Comparison of ENCODE assay signal across 9 cellular contexts in the genomic region with DNA sequence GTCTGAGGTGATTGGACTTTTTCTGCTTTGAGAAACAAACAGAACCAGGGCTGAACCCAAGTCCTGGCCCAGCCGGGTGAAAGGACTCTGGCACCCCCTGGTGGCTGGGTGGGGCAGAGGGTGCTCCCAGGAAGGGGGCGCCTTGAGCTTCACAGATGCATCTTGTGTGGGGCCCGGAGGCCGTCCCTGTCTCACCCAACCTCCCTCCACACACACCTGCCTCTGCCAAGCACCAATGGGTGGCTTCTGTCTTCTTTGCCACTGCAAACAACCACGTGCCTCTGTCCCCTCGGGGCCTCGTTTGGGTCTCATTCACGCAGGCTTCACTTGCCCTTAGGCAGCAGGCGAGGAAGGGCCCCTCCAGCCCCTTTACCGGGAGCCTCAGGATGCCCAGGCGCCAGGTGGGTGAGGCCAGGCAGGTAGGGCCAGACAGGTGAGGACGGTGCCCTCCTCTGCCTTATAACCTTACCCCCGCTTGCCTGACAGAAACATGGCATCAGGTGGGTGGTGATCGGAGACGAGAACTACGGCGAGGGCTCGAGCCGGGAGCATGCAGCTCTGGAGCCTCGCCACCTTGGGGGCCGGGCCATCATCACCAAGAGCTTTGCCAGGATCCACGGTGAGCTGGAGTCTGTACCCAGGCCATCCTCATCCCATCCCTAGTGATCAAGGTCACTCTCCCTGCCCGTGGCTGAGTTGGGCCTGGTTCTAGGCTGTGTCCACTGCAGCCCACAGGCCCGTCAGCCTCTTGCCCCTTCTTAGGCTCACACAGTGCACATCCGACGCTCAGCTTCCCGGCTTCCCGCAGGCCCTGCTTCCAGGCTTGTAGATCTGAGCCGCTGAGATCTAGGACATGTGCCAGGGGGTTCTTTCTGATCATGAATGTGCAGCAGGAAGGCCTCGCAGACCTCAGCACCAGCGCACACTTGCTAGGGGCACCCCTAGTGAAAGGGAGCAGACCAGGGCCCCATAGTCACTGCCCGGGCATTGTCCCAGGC. TPM values are rescaled to one million over a fixed set of nuclear protein-coding genes. Genes with fewer than 3 reads are reported as not detected.
DNase-seq lines count a peak whose midpoint lies in the region; ATAC-seq, FAIRE-seq and TF ChIP-seq lines count a peak whose summit lies in the region.
"Had no signal": no experiment of that assay in that cellular context is flagged by ENCODE, and none has a peak within 500 bp of the region (broad histone marks: within the 10 kb centered on the region; RNA-seq: fewer than 3 reads in every experiment).

No MANE protein-coding gene starts in this region.

- H3K4me3 ChIP-seq in A673 (ENCODE audit: low read depth, low read length, poor library complexity, severe bottlenecking) (no peak overlapping the region), GM23338 (no peak overlapping the region), astrocyte of the spinal cord (ENCODE audit: low read depth, low read length) (no peak overlapping the region), kidney (ENCODE audit: low read length in 2 of 2) (no peak overlapping the region)

- H3K79me2 ChIP-seq in GM23338 (replicated peaks; ENCODE audit: insufficient read depth) = no peaks in the 10 kb centered on the region; the same call in 1 of the 2 replicates

- H3K27ac Mint-ChIP-seq in GM23338 = no peak overlapping the region

- H3K36me3 Mint-ChIP-seq in GM23338 (ENCODE audit: low read depth) = peaks cover 70% of the 10 kb centered on the region

- H3K36me3 ChIP-seq in A673 (ENCODE audit: insufficient read depth, low read length, poor library complexity, severe bottlenecking) (peaks cover 82% of the 10 kb centered on the region), GM23338 (ENCODE audit: insufficient read depth) (peaks cover 15% of the 10 kb centered on the region; the same call in 1 of the 2 replicates), kidney (ENCODE audit: control insufficient read depth in 1 of 2, insufficient read depth in 2 of 2, low read length in 2 of 2) (peaks cover 35 to 84% of the 10 kb centered on the region in 2 donors)

- no peaks in the 10 kb centered on the region for H3K9me3 ChIP-seq in A673 (ENCODE audit: low read depth, low read length, poor library complexity, severe bottlenecking)
- no peaks in the 10 kb centered on the region for H3K9me3 ChIP-seq in kidney (ENCODE audit: control insufficient read depth in 1 of 2, low read length in 2 of 2)

- intact Hi-C loops in A673 (cut with micrococcal nuclease; ENCODE audit: unreplicated experiment) (no loop called here), kidney (cut with DNase I) (no loop called here)

- peaks cover 49% of the 10 kb centered on the region for H3K27me3 Mint-ChIP-seq in GM23338 (ENCODE audit: insufficient read depth, low read depth, poor library complexity)

- no peaks in the 10 kb centered on the region for H3K9me2 ChIP-seq in GM23338 (ENCODE audit: insufficient read depth)

- H3K9ac ChIP-seq in kidney (ENCODE audit: low read length in 2 of 2) = no peak overlapping the region

- H3K4me3 Mint-ChIP-seq in GM23338 = no peak overlapping the region

- H3K27ac ChIP-seq in A673 (ENCODE audit: low read depth, low read length, poor library complexity, severe bottlenecking) = peak overlapping the region; percentile 67
- peak overlapping the region; percentile 74; the same call in 1 of the 2 replicates for H3K27ac ChIP-seq in GM23338 (ENCODE audit: low read depth)
- H3K27ac ChIP-seq in kidney (ENCODE audit: low read depth in 2 of 2, low read length in 2 of 2) = no peak overlapping the region

- CTCF ChIA-PET in A673 (lab: Charles Lee) = interaction anchor here (0.6 to 1.2 kb wide), 6 partner anchors 13 to 604 kb away, joined by 3 to 9 read pairs (median 4); no protein-coding TSS in a partner anchor

- H3K27me3 ChIP-seq in A673 (replicated peaks; ENCODE audit: insufficient read depth, low read depth, low read length, poor library complexity) = no peaks in the 10 kb centered on the region
- no peaks in the 10 kb centered on the region for H3K27me3 ChIP-seq in GM23338 (ENCODE audit: insufficient read depth)

- POLR2A ChIA-PET in A673 (lab: Charles Lee; ENCODE audit: low non-redundant PET) = no interaction called here

- H3K4me2 ChIP-seq in GM23338 = no peak overlapping the region

- no peaks in the 10 kb centered on the region; the same call in 2 of the 3 replicates for H3K4me1 Mint-ChIP-seq in GM23338

- in situ Hi-C loops in astrocyte of the spinal cord (cut with HindIII; ENCODE audit: low sequenced_read_pairs) = no loop called here

- no peaks in the 10 kb centered on the region for H3K9me3 Mint-ChIP-seq in GM23338

- H4K20me1 ChIP-seq in GM23338 (replicated peaks; ENCODE audit: insufficient read depth) = peaks cover 8% of the 10 kb centered on the region

- ATAC-seq in GM23338 = peak; percentile 69
- ATAC-seq in HG02840 (IDR thresholded peaks at IDR 0.05; ENCODE audit: low FRiP score, unreplicated experiment) = no peak

- no peak overlapping the region for H2AFZ ChIP-seq in GM23338

- H3K4me1 ChIP-seq in A673 (ENCODE audit: insufficient read depth, low read length, poor library complexity, severe bottlenecking) (no peaks in the 10 kb centered on the region), GM23338 (ENCODE audit: insufficient read depth) (no peaks in the 10 kb centered on the region), kidney (ENCODE audit: control insufficient read depth in 1 of 2, insufficient read depth in 1 of 2, low read depth in 1 of 2, low read length in 2 of 2) (peaks cover 17 to 27% of the 10 kb centered on the region in 2 donors)

- no TSS peak for BruUV-seq in A673 (replicated peaks; lab: Mats Ljungman, UMichigan)

- TF ChIP-seq CTCF in A673 (conservative IDR thresholded peaks at IDR 0.05; ENCODE audit: low read depth, low read length) (peak; percentile 90), GM23338 (conservative IDR thresholded peaks at IDR 0.05; ENCODE audit: low read depth in 2 of 2) (peak; percentile 88 to 89), astrocyte of the spinal cord (IDR thresholded peaks at IDR 0.05; ENCODE audit: low read depth, low read length) (peak; percentile 89), kidney (IDR thresholded peaks at IDR 0.05; ENCODE audit: borderline replicate concordance, extremely low read depth, insufficient read depth) (peak; percentile 47)

- DNase-seq in A673 (ENCODE audit: low spot score) = peak; percentile 49
- peak; percentile 70 for DNase-seq in GM23338 (ENCODE audit: low spot score)
- peak; percentile 30 for DNase-seq in T1000 (lab: John Stamatoyannopoulos, UW)
- no peak for DNase-seq in astrocyte of the spinal cord (ENCODE audit: low read depth, low spot score)
- no peak for DNase-seq in kidney
- DNase-seq in stimulated activated CD4-positive, alpha-beta T cell treated with anti-CD3 and anti-CD28 coated beads, Interleukin-4, amount 100 ng/mL, for 4 hours = peak; percentile 49 to 69
- no peak for DNase-seq in NCI-H446 treated with DMSO at 0.1 percent for 48 hours (lab: John Stamatoyannopoulos, UW)
- DNase-seq: left cardiac atrium had no signal

- H3F3A ChIP-seq in GM23338 (replicated peaks; ENCODE audit: low read depth) = peaks cover 30% of the 10 kb centered on the region

- no peak for FAIRE-seq in kidney (lab: Jason Lieb, UNC)

TF ChIP-seq in GM23338, 12 proteins besides CTCF, POLR2A, EP300 and RAD21:
- no peak for TF ChIP-seq ZNF331 (CRISPR knock-in tag; IDR thresholded peaks at IDR 0.05; ENCODE audit: low read depth)
- TF ChIP-seq EZH2phosphoT487 (IDR thresholded peaks at IDR 0.05; ENCODE audit: unreplicated experiment) = no peak
- peak; percentile 30; the same call in 1 of the 2 replicates for TF ChIP-seq POLR2AphosphoS5 (IDR thresholded peaks at IDR 0.05; ENCODE audit: low read depth)

RNA-seq across cellular contexts. Expression of gene POLR3H, which starts 17.2 kb away (rescaled TPM):
- 79.5 and 92.1 TPM in 2 replicates for total RNA-seq in A673 (2021)
- total RNA-seq in GM23338 (2014; rRNA removed; shearing (Covaris generic)) = 18.6 and 19.0 TPM in 2 replicates
- 26.5 and 28.7 TPM in 2 replicates for polyA plus RNA-seq in GM23338 (2016; fragmentation: Nextera tagmentation; extraction: Ambion mirVana)
- 39.4 TPM for total RNA-seq in kidney
- polyA plus RNA-seq in kidney (ENCODE audit: insufficient read depth, low read depth, low replicate concordance) = 37.4 TPM

RNA-seq across cellular contexts. Expression of gene CSDC2, which starts 33.7 kb away (rescaled TPM):
- total RNA-seq in A673 (2021) (1.8 and 2.6 TPM in 2 replicates), kidney (7.8 TPM)
- 0.35 and 0.47 TPM in 2 replicates for total RNA-seq in GM23338 (2014; rRNA removed; shearing (Covaris generic))
- polyA plus RNA-seq in GM23338 (2016; fragmentation: Nextera tagmentation; extraction: Ambion mirVana) (0.45 and 0.50 TPM in 2 replicates), kidney (ENCODE audit: insufficient read depth, low read depth, low replicate concordance) (47.1 TPM)

RNA-seq across cellular contexts. Expression of gene ACO2, which starts 58.2 kb away (rescaled TPM):
- total RNA-seq in A673 (2021) (125 and 127 TPM in 2 replicates), kidney (119 TPM)
- 77.8 and 79.7 TPM in 2 replicates for total RNA-seq in GM23338 (2014; rRNA removed; shearing (Covaris generic))
- polyA plus RNA-seq in GM23338 (2016; fragmentation: Nextera tagmentation; extraction: Ambion mirVana) (33.4 and 36.2 TPM in 2 replicates), kidney (ENCODE audit: insufficient read depth, low read depth, low replicate concordance) (262 TPM)

RNA-seq across cellular contexts. Expression of gene PHF5A, which starts 58.6 kb away (rescaled TPM):
- total RNA-seq in A673 (2021) (72.6 and 85.5 TPM in 2 replicates), kidney (34.0 TPM)
- 108 and 115 TPM in 2 replicates for total RNA-seq in GM23338 (2014; rRNA removed; shearing (Covaris generic))
- polyA plus RNA-seq in GM23338 (2016; fragmentation: Nextera tagmentation; extraction: Ambion mirVana) (49.4 and 52.4 TPM in 2 replicates), kidney (ENCODE audit: insufficient read depth, low read depth, low replicate concordance) (42.2 TPM)

Comparison
In these comparisons a context has a peak if more than half of its experiments do, and no peak if none do; other contexts are left out.
1. DNase-seq: peak in A673 (single experiment), GM23338 (single experiment), T1000 (single experiment) and stimulated activated CD4-positive, alpha-beta T cell treated with anti-CD3 and anti-CD28 coated beads, Interleukin-4, amount 100 ng/mL, for 4 hours (2 of 2); none in astrocyte of the spinal cord (single experiment), kidney (single experiment) and NCI-H446 treated with DMSO at 0.1 percent for 48 hours (single experiment).
2. H3K27ac ChIP-seq: peak in A673 (single experiment) and GM23338 (single experiment); none in kidney (0 of 2).
3. Peak in every context shown above with its lines, with median percentiles within 50 percentile points of each other: CTCF ChIP-seq.